ENCODE assay signal across 11 cellular contexts in genomic region chr22:39384750-39385480, GRCh38. TPM values are rescaled to one million over a fixed set of nuclear protein-coding genes. Genes with fewer than 3 reads are reported as not detected.
DNase-seq lines count a peak whose midpoint lies in the region; ATAC-seq and TF ChIP-seq lines count a peak whose summit lies in the region.
"Had no signal": no experiment of that assay in that cellular context is flagged by ENCODE, and none has a peak within 500 bp of the region (broad histone marks: within the 10 kb centered on the region; RNA-seq: fewer than 3 reads in every experiment).

No MANE protein-coding gene starts in this region.

- peak; percentile 58 for TF ChIP-seq CTCF in neural progenitor cell (IDR thresholded peaks at IDR 0.05)

- no peak overlapping the region for H2AFZ ChIP-seq in neural progenitor cell (replicated peaks)

- H3F3A ChIP-seq in neural progenitor cell (ENCODE audit: low read depth), result peaks cover 13% of the 10 kb centered on the region

- no peak overlapping the region for H3K27ac Mint-ChIP-seq in neural progenitor cell
- H3K27ac Mint-ChIP-seq: activated CD4-positive, alpha-beta T cell treated with anti-CD3 and anti-CD28 coated beads for 36 hours had no signal

- no peaks in the 10 kb centered on the region for H4K20me1 ChIP-seq in neural progenitor cell (ENCODE audit: low read depth)

- no peak for ATAC-seq in GM21367 (IDR thresholded peaks at IDR 0.05; ENCODE audit: unreplicated experiment)
- ATAC-seq: activated CD4-positive, alpha-beta T cell treated with anti-CD3 and anti-CD28 coated beads for 36 hours had no signal

- peaks cover 4% of the 10 kb centered on the region for H3K36me3 Mint-ChIP-seq in neural progenitor cell

- H3K36me3 ChIP-seq in neural progenitor cell, result no peaks in the 10 kb centered on the region
- H3K36me3 ChIP-seq: colonic mucosa had no signal

- no peak overlapping the region for H3K9ac ChIP-seq in neural progenitor cell

- peaks cover 18% of the 10 kb centered on the region for H3K27me3 ChIP-seq in neural progenitor cell
- H3K27me3 ChIP-seq: colonic mucosa had no signal

- H3K4me3 ChIP-seq in neural progenitor cell, result no peak overlapping the region
- H3K4me3 ChIP-seq: colonic mucosa, lung had no signal

- H3K79me2 ChIP-seq in neural progenitor cell (ENCODE audit: low read depth), result no peaks in the 10 kb centered on the region

- H3K4me1 Mint-ChIP-seq in neural progenitor cell, result peaks cover 8% of the 10 kb centered on the region

- DNase-seq in EH (ENCODE audit: low read depth), result peak; percentile 41
- peak; percentile 22 for DNase-seq in LHCN-M2 (ENCODE audit: low read depth)
- DNase-seq in cerebellum (ENCODE audit: low spot score), result peak; percentile 46
- DNase-seq in neural progenitor cell (ENCODE audit: low spot score), result peak; percentile 71
- DNase-seq in MV-4-11 (lab: John Stamatoyannopoulos, UW), result no peak
- no peak for DNase-seq in GM03348 (ENCODE audit: low spot score)
- DNase-seq in T1000 (lab: John Stamatoyannopoulos, UW), result no peak
- DNase-seq: activated CD4-positive, alpha-beta T cell treated with anti-CD3 and anti-CD28 coated beads for 36 hours; colonic mucosa had no signal

- H3K4me3 Mint-ChIP-seq in neural progenitor cell, result no peak overlapping the region
- H3K4me3 Mint-ChIP-seq: activated CD4-positive, alpha-beta T cell treated with anti-CD3 and anti-CD28 coated beads for 36 hours had no signal

- H3K27ac ChIP-seq in neural progenitor cell, result no peak overlapping the region
- H3K27ac ChIP-seq: colonic mucosa had no signal

- no peak overlapping the region for H3K4me2 ChIP-seq in neural progenitor cell

- H3K27me3 Mint-ChIP-seq in neural progenitor cell (ENCODE audit: insufficient read depth, low read depth), result peaks cover 19% of the 10 kb centered on the region
- H3K27me3 Mint-ChIP-seq: activated CD4-positive, alpha-beta T cell treated with anti-CD3 and anti-CD28 coated beads for 36 hours had no signal

- no peaks in the 10 kb centered on the region for H3K9me3 ChIP-seq in neural progenitor cell (ENCODE audit: low read depth)
- H3K9me3 ChIP-seq: colonic mucosa had no signal

- H3K4me1 ChIP-seq in neural progenitor cell, result no peaks in the 10 kb centered on the region
- H3K4me1 ChIP-seq: colonic mucosa had no signal

- H3K9me3 Mint-ChIP-seq in neural progenitor cell, result no peaks in the 10 kb centered on the region

RNA-seq across cellular contexts. Expression of gene TAB1, which starts 14.7 kb away (rescaled TPM):
- 14.8 and 16.2 TPM in 2 replicates for total RNA-seq in LHCN-M2 (2014; rRNA removed)
- 15.2 TPM for polyA plus RNA-seq in LHCN-M2 (2012)
- 16.6 TPM for total RNA-seq in cerebellum
- total RNA-seq in neural progenitor cell (ENCODE audit: low replicate concordance), result 15.8 and 28.7 TPM in 2 replicates

RNA-seq across cellular contexts. Expression of gene SYNGR1, which starts 35.1 kb away (rescaled TPM):
- total RNA-seq in LHCN-M2 (2014; rRNA removed) (0.45 and 4.0 TPM in 2 replicates), cerebellum (56.1 TPM), neural progenitor cell (ENCODE audit: low replicate concordance) (11.0 and 26.9 TPM in 2 replicates)
- polyA plus RNA-seq in LHCN-M2 (2012), result 14.0 TPM

Comparison
In these comparisons a context has a peak if more than half of its experiments do, and no peak if none do; other contexts are left out.
1. DNase-seq: peak in EH (single experiment), LHCN-M2 (single experiment), cerebellum (single experiment) and neural progenitor cell (single experiment); none in MV-4-11 (single experiment), GM03348 (single experiment) and T1000 (single experiment).